ENCODE assay signal across 22 cellular contexts in the genomic region with DNA sequence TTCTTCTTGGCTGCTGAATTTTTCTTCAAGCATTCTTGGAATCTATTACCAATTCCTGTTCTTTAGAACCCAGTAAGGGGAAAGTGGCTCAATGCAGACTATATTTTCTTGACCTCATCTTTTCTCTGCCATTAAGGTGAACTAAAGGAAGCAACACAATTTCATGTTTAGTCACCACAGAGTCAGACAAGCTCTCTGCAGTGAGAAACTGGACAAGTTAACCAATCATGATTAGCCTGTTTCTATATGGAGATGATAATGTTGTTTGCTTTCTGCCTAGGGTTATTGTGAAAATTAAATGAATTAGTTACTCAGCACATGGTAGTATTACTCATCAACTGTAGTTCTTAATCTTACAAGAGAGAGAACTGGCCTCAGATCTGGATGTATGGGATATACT.
DNase-seq lines count a peak whose midpoint lies in the region; ATAC-seq and TF ChIP-seq lines count a peak whose summit lies in the region.
"Had no signal": no experiment of that assay in that cellular context is flagged by ENCODE, and none has a peak within 500 bp of the region (broad histone marks: within the 10 kb centered on the region; RNA-seq: fewer than 3 reads in every experiment).

No MANE protein-coding gene starts in this region.

- H4K91ac ChIP-seq in IMR-90 (ENCODE audit: insufficient read depth, low read depth, low read length): no peak overlapping the region

- H2BK20ac ChIP-seq in IMR-90 (ENCODE audit: low read depth, low read length): no peak overlapping the region

- peak; percentile 5 for DNase-seq in AG09309 (ENCODE audit: low read depth)
- peak; percentile 52 for DNase-seq in IMR-90
- DNase-seq in astrocyte of the spinal cord (ENCODE audit: low read depth, low spot score): peak; percentile 81
- DNase-seq in iris pigment epithelial cell (ENCODE audit: low read depth): peak; percentile 11
- DNase-seq in AG20443 (ENCODE audit: low spot score): no peak
- DNase-seq in H4 (ENCODE audit: low spot score): no peak
- no peak for DNase-seq in substantia nigra (lab: John Stamatoyannopoulos, UW)
- DNase-seq: activated CD8-positive, alpha-beta memory T cell treated with anti-CD3 and anti-CD28 coated beads, Interleukin-2, amount 50 U/mL, for 4 hours; activated naive CD4-positive, alpha-beta T cell treated with anti-CD3 and anti-CD28 coated beads, Interleukin-2, amount 50 U/mL, for 16 hours; CD8-positive, alpha-beta memory T cell; GF-D8; heart right ventricle; Karpas-422; NCI-H187 treated with DMSO at 0.1 percent for 48 hours; Right ventricle myocardium superior; stimulated activated CD4-positive, alpha-beta T cell treated with anti-CD3 and anti-CD28 coated beads, Interleukin-2, amount 100 ng/mL, for 24 hours; T-helper 9 cell had no signal

- no peaks in the 10 kb centered on the region for H3K79me1 ChIP-seq in IMR-90 (ENCODE audit: low read depth in 1 of 2, low read length in 2 of 2)

- H3K56ac ChIP-seq in IMR-90 (ENCODE audit: extremely low read depth, insufficient read depth, low read length): no peak overlapping the region

- no peaks in the 10 kb centered on the region for H3K9me1 ChIP-seq in IMR-90 (ENCODE audit: insufficient read depth, low read length)

- no peaks in the 10 kb centered on the region for H3K4me1 ChIP-seq in IMR-90 (ENCODE audit: control insufficient read depth, insufficient read depth, low read length)
- H3K4me1 ChIP-seq: heart right ventricle, prostate gland had no signal

- H3K18ac ChIP-seq in IMR-90 (ENCODE audit: low read depth, low read length): no peak overlapping the region

- no peak overlapping the region for H2AFZ ChIP-seq in IMR-90 (replicated peaks; ENCODE audit: low read length, poor library complexity)

- dilution Hi-C loops in IMR-90 (cut with HindIII; ENCODE audit: low sequenced_read_pairs, unreplicated experiment): no loop called here

- no peak overlapping the region for H2BK5ac ChIP-seq in IMR-90 (ENCODE audit: low read depth, low read length, poor library complexity, severe bottlenecking)

- no peak overlapping the region for H3K23ac ChIP-seq in IMR-90 (ENCODE audit: low read depth, low read length)

- no peak overlapping the region for H4K5ac ChIP-seq in IMR-90 (ENCODE audit: low read depth, low read length)

- H3K4me3 ChIP-seq in AG09309 (ENCODE audit: control insufficient read depth, low read depth, low read length) (no peak overlapping the region), IMR-90 (ENCODE audit: insufficient read depth, low read depth, low read length) (no peak overlapping the region), astrocyte of the spinal cord (ENCODE audit: low read depth, low read length) (no peak overlapping the region)
- H3K4me3 ChIP-seq: heart right ventricle, prostate gland, skin epidermis had no signal

- H3K27ac ChIP-seq in IMR-90 (ENCODE audit: insufficient read depth, low read length) (no peak overlapping the region), substantia nigra (ENCODE audit: low read depth, low read length, poor library complexity, severe bottlenecking) (no peak overlapping the region)
- H3K27ac ChIP-seq: heart right ventricle, neutrophil, prostate gland, skin epidermis had no signal

- H3K14ac ChIP-seq in IMR-90 (replicated peaks; ENCODE audit: low read depth, low read length): no peak overlapping the region

- H4K8ac ChIP-seq in IMR-90 (ENCODE audit: low read depth in 2 of 2, low read length in 2 of 2): no peak overlapping the region

- H3K9ac ChIP-seq in IMR-90 (ENCODE audit: low read depth, low read length): no peak overlapping the region

- TF ChIP-seq RAD21 in IMR-90 (IDR thresholded peaks at IDR 0.05; ENCODE audit: low read length): no peak

- H2BK120ac ChIP-seq in IMR-90 (ENCODE audit: low read depth, low read length): no peak overlapping the region

- no peak overlapping the region for H2AK5ac ChIP-seq in IMR-90 (ENCODE audit: low read depth, low read length)

- no peak overlapping the region for H3K4ac ChIP-seq in IMR-90 (ENCODE audit: low read depth, low read length)

- no peak overlapping the region for H2AK9ac ChIP-seq in IMR-90 (replicated peaks; ENCODE audit: low read depth, low read length, poor library complexity)

- H3K9me3 ChIP-seq in IMR-90 (ENCODE audit: control insufficient read depth, insufficient read depth, low read length): 0 out of 2 replicates have a peak, but pooled peaks cover 5% of the 10 kb centered on the region
- H3K9me3 ChIP-seq: neutrophil, prostate gland had no signal

- BruUV-seq in IMR-90 (replicated peaks; lab: Mats Ljungman, UMichigan): no TSS peak

- CTCF ChIA-PET in IMR-90 (lab: Yijun Ruan, JAX): no interaction called here

- H2BK15ac ChIP-seq in IMR-90 (ENCODE audit: low read depth, low read length): no peak overlapping the region

- no peaks in the 10 kb centered on the region for H4K20me1 ChIP-seq in IMR-90 (ENCODE audit: insufficient read depth, low read length)

- no peaks in the 10 kb centered on the region for H3K36me3 ChIP-seq in IMR-90 (ENCODE audit: control insufficient read depth, insufficient read depth, low read length)
- H3K36me3 ChIP-seq: heart right ventricle, neutrophil, prostate gland had no signal

- ATAC-seq in IMR-90 (ENCODE audit: low read depth): no peak
- no peak for ATAC-seq in GM21381 (IDR thresholded peaks at IDR 0.05; ENCODE audit: unreplicated experiment)
- ATAC-seq: heart right ventricle, left lobe of liver had no signal

- in situ Hi-C loops in IMR-90 (cut with MboI; ENCODE audit: low sequenced_read_pairs): no loop called here
- in situ Hi-C loops in astrocyte of the spinal cord (cut with HindIII; ENCODE audit: low sequenced_read_pairs): no loop called here

- no peak for TF ChIP-seq POLR2A in IMR-90 (IDR thresholded peaks at IDR 0.05; ENCODE audit: low read depth, low read length)

- no peaks in the 10 kb centered on the region for H3K27me3 ChIP-seq in IMR-90 (ENCODE audit: control insufficient read depth, insufficient read depth, low read length)
- H3K27me3 ChIP-seq: neutrophil had no signal

- no peak overlapping the region for H3K4me2 ChIP-seq in IMR-90 (ENCODE audit: low read depth, low read length)

- intact Hi-C loops in IMR-90 (cut with micrococcal nuclease): no loop called here

- TF ChIP-seq CTCF in AG09309 (IDR thresholded peaks at IDR 0.05; ENCODE audit: control insufficient read depth, insufficient read depth, low read depth, low read length, missing control alignments) (no peak), IMR-90 (conservative IDR thresholded peaks at IDR 0.05; ENCODE audit: low read depth, low read length) (no peak), astrocyte of the spinal cord (IDR thresholded peaks at IDR 0.05; ENCODE audit: low read depth, low read length) (no peak)

- POLR2A ChIA-PET in IMR-90 (lab: Charles Lee; ENCODE audit: unreplicated experiment): no interaction called here

TF ChIP-seq in IMR-90, 13 proteins besides CTCF, POLR2A, EP300 and RAD21:
- no peak for TF ChIP-seq NFE2L2 (IDR thresholded peaks at IDR 0.05; ENCODE audit: low read depth, low read length)
- no peak for TF ChIP-seq CHD1 (IDR thresholded peaks at IDR 0.05; ENCODE audit: low read depth, low read length)
- TF ChIP-seq MAZ (IDR thresholded peaks at IDR 0.05; ENCODE audit: borderline replicate concordance, low read depth, low read length): no peak
- no peak for TF ChIP-seq BHLHE40 (IDR thresholded peaks at IDR 0.05; ENCODE audit: low read depth, low read length)
- TF ChIP-seq MXI1 (IDR thresholded peaks at IDR 0.05; ENCODE audit: borderline replicate concordance, low read depth, low read length): no peak
- no peak for TF ChIP-seq RCOR1 (IDR thresholded peaks at IDR 0.05; ENCODE audit: insufficient replicate concordance, low read length)
- TF ChIP-seq CEBPB (IDR thresholded peaks at IDR 0.05; ENCODE audit: low read depth, low read length): no peak
- TF ChIP-seq FOS (IDR thresholded peaks at IDR 0.05; ENCODE audit: low read depth, low read length): no peak
- no peak for TF ChIP-seq RFX5 (IDR thresholded peaks at IDR 0.05; ENCODE audit: low read depth, low read length)
- TF ChIP-seq, protein P1, sequence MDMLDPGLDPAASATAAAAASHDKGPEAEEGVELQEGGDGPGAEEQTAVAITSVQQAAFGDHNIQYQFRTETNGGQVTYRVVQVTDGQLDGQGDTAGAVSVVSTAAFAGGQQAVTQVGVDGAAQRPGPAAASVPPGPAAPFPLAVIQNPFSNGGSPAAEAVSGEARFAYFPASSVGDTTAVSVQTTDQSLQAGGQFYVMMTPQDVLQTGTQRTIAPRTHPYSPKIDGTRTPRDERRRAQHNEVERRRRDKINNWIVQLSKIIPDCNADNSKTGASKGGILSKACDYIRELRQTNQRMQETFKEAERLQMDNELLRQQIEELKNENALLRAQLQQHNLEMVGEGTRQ (IDR thresholded peaks at IDR 0.05; ENCODE audit: low read depth, low read length): no peak
- TF ChIP-seq MAFK (IDR thresholded peaks at IDR 0.05; ENCODE audit: low read depth, low read length): no peak
- TF ChIP-seq, protein P2, sequence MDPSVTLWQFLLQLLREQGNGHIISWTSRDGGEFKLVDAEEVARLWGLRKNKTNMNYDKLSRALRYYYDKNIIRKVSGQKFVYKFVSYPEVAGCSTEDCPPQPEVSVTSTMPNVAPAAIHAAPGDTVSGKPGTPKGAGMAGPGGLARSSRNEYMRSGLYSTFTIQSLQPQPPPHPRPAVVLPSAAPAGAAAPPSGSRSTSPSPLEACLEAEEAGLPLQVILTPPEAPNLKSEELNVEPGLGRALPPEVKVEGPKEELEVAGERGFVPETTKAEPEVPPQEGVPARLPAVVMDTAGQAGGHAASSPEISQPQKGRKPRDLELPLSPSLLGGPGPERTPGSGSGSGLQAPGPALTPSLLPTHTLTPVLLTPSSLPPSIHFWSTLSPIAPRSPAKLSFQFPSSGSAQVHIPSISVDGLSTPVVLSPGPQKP (IDR thresholded peaks at IDR 0.05; ENCODE audit: borderline replicate concordance, low read depth, low read length): no peak
- TF ChIP-seq SMC3 (IDR thresholded peaks at IDR 0.05; ENCODE audit: low read depth, low read length): no peak

Comparison
In these comparisons a context has a peak if more than half of its experiments do, and no peak if none do; other contexts are left out.
1. DNase-seq: peak in AG09309 (single experiment), IMR-90 (single experiment), astrocyte of the spinal cord (single experiment) and iris pigment epithelial cell (single experiment); none in AG20443 (single experiment), H4 (single experiment) and substantia nigra (0 of 49).